29 cellular contexts compared by ENCODE assay signal in genomic region chr2:214876815-214877214, GRCh38.
"Had no signal": no experiment of that assay in that cellular context is flagged by ENCODE, and none has a peak within 500 bp of the region (broad histone marks: within the 10 kb centered on the region; RNA-seq: fewer than 3 reads in every experiment).

No MANE protein-coding gene starts in this region.

- H3K27me3 ChIP-seq: stomach, suprapubic skin, testis, thyroid gland, tibial artery, tibial nerve, transverse colon, upper lobe of left lung, upper lobe of right lung, uterus, vagina had no signal

- H3K27ac ChIP-seq: stomach, suprapubic skin, testis, thoracic aorta, thyroid gland, tibial artery, tibial nerve, transverse colon, upper lobe of left lung, upper lobe of right lung, uterus, vagina had no signal

- H3K4me1 ChIP-seq: stomach, suprapubic skin, testis, thyroid gland, tibial artery, tibial nerve, transverse colon, upper lobe of left lung, upper lobe of right lung, uterus, vagina had no signal

- H3K4me3 Mint-ChIP-seq: stimulated activated effector memory CD8-positive, alpha-beta T cell treated with anti-CD3 and anti-CD28 coated beads, Interleukin-12 subunit alpha, Interleukin-12 subunit beta, amount 100 ng/mL, for 72 hours; stimulated activated memory B cell treated with anti-CD40 and anti-IgM and Interleukin-4, amounts not matched to agents 10 μg/mL and 1 μg/mL and 100 μg/mL, for 72 hours; stimulated activated naive B cell treated with anti-CD40 and anti-IgM and Interleukin-4, amounts not matched to agents 10 μg/mL and 1 μg/mL and 100 μg/mL, for 72 hours; stimulated activated naive CD8-positive, alpha-beta T cell treated with anti-CD3 and anti-CD28 coated beads, Interleukin-15, amount 100 ng/mL, for 72 hours; stimulated activated naive CD8-positive, alpha-beta T cell treated with anti-CD3 and anti-CD28 coated beads, Interleukin-15, Interleukin-2, amounts not matched to agents 100 ng/mL and 50 ng/mL, for 24 hours; type B pancreatic cell had no signal

- ATAC-seq: stimulated activated effector memory CD8-positive, alpha-beta T cell treated with anti-CD3 and anti-CD28 coated beads, Interleukin-12 subunit alpha, Interleukin-12 subunit beta, amount 100 ng/mL, for 72 hours; stimulated activated memory B cell treated with anti-CD40 and anti-IgM and Interleukin-4, amounts not matched to agents 10 μg/mL and 1 μg/mL and 100 μg/mL, for 72 hours; stimulated activated naive B cell treated with anti-CD40 and anti-IgM and Interleukin-4, amounts not matched to agents 10 μg/mL and 1 μg/mL and 100 μg/mL, for 72 hours; stimulated activated naive CD8-positive, alpha-beta T cell treated with anti-CD3 and anti-CD28 coated beads, Interleukin-15, amount 100 ng/mL, for 72 hours; stimulated activated naive CD8-positive, alpha-beta T cell treated with anti-CD3 and anti-CD28 coated beads, Interleukin-15, Interleukin-2, amounts not matched to agents 100 U/mL and 50 U/mL, for 24 hours; upper lobe of right lung had no signal

- H3K4me1 Mint-ChIP-seq: stimulated activated effector memory CD8-positive, alpha-beta T cell treated with anti-CD3 and anti-CD28 coated beads, Interleukin-12 subunit alpha, Interleukin-12 subunit beta, amount 100 ng/mL, for 72 hours; stimulated activated memory B cell treated with anti-CD40 and anti-IgM and Interleukin-4, amounts not matched to agents 10 μg/mL and 1 μg/mL and 100 μg/mL, for 72 hours; stimulated activated naive CD8-positive, alpha-beta T cell treated with anti-CD3 and anti-CD28 coated beads, Interleukin-15, amount 100 ng/mL, for 72 hours had no signal

- DNase-seq: stimulated activated CD4-positive, alpha-beta T cell treated with anti-CD3 and anti-CD28 coated beads, Interleukin-2, amount 100 ng/mL, for 48 hours; stimulated activated CD4-positive, alpha-beta T cell treated with anti-CD3 and anti-CD28 coated beads, Interleukin-4, amount 100 ng/mL, for 1 hour; stimulated activated CD4-positive, alpha-beta T cell treated with anti-CD3 and anti-CD28 coated beads, Interleukin-4, amount 100 ng/mL, for 24 hours; stimulated activated CD4-positive, alpha-beta T cell treated with anti-CD3 and anti-CD28 coated beads, Interleukin-4, amount 100 ng/mL, for 4 hours; stimulated activated CD8-positive, alpha-beta memory T cell treated with anti-CD3 and anti-CD28 coated beads, Interleukin-4, amount 100 ng/mL, for 48 hours; stimulated activated naive B cell treated with anti-CD40 and anti-IgM and Interleukin-4, amounts not matched to agents 10 μg/mL and 1 μg/mL and 100 μg/mL, for 72 hours; stimulated activated naive CD4-positive, alpha-beta T cell; stimulated activated naive CD4-positive, alpha-beta T cell treated with Interleukin-2 at 50 U/mL for 16 hours; stimulated activated naive CD8-positive, alpha-beta T cell treated with anti-CD3 and anti-CD28 coated beads, Interleukin-15, amount 100 ng/mL, for 72 hours; stimulated activated naive CD8-positive, alpha-beta T cell treated with anti-CD3 and anti-CD28 coated beads, Interleukin-15, Interleukin-2, amounts not matched to agents 100 U/mL and 50 U/mL, for 24 hours; stomach; substantia nigra; testis; thyroid gland; tibial artery; transverse colon; trophoblast cell; upper lobe of left lung; upper lobe of right lung; uterus had no signal

- H3K27ac Mint-ChIP-seq: stimulated activated effector memory CD8-positive, alpha-beta T cell treated with anti-CD3 and anti-CD28 coated beads, Interleukin-12 subunit alpha, Interleukin-12 subunit beta, amount 100 ng/mL, for 72 hours; stimulated activated memory B cell treated with anti-CD40 and anti-IgM and Interleukin-4, amounts not matched to agents 10 μg/mL and 1 μg/mL and 100 μg/mL, for 72 hours; stimulated activated naive B cell treated with anti-CD40 and anti-IgM and Interleukin-4, amounts not matched to agents 10 μg/mL and 1 μg/mL and 100 μg/mL, for 72 hours; stimulated activated naive CD8-positive, alpha-beta T cell treated with anti-CD3 and anti-CD28 coated beads, Interleukin-15, amount 100 ng/mL, for 72 hours; stimulated activated naive CD8-positive, alpha-beta T cell treated with anti-CD3 and anti-CD28 coated beads, Interleukin-15, Interleukin-2, amounts not matched to agents 100 ng/mL and 50 ng/mL, for 24 hours; type B pancreatic cell had no signal

- H3K27me3 Mint-ChIP-seq: stimulated activated memory B cell treated with anti-CD40 and anti-IgM and Interleukin-4, amounts not matched to agents 10 μg/mL and 1 μg/mL and 100 μg/mL, for 72 hours; stimulated activated naive B cell treated with anti-CD40 and anti-IgM and Interleukin-4, amounts not matched to agents 10 μg/mL and 1 μg/mL and 100 μg/mL, for 72 hours; stimulated activated naive CD8-positive, alpha-beta T cell treated with anti-CD3 and anti-CD28 coated beads, Interleukin-15, amount 100 ng/mL, for 72 hours; type B pancreatic cell had no signal

- H3K36me3 ChIP-seq: stomach, suprapubic skin, thoracic aorta, thyroid gland, tibial artery, tibial nerve, transverse colon, upper lobe of left lung, upper lobe of right lung, uterus, vagina had no signal

- FAIRE-seq: urothelium cell line had no signal

- H3K9me3 Mint-ChIP-seq: stimulated activated effector memory CD8-positive, alpha-beta T cell treated with anti-CD3 and anti-CD28 coated beads, Interleukin-12 subunit alpha, Interleukin-12 subunit beta, amount 100 ng/mL, for 72 hours; stimulated activated memory B cell treated with anti-CD40 and anti-IgM and Interleukin-4, amounts not matched to agents 10 μg/mL and 1 μg/mL and 100 μg/mL, for 72 hours; stimulated activated naive CD8-positive, alpha-beta T cell treated with anti-CD3 and anti-CD28 coated beads, Interleukin-15, amount 100 ng/mL, for 72 hours; stimulated activated naive CD8-positive, alpha-beta T cell treated with anti-CD3 and anti-CD28 coated beads, Interleukin-15, Interleukin-2, amounts not matched to agents 100 ng/mL and 50 ng/mL, for 24 hours had no signal

- H3K4me3 ChIP-seq: stomach, suprapubic skin, testis, thoracic aorta, thyroid gland, tibial artery, tibial nerve, transverse colon, upper lobe of left lung, upper lobe of right lung, uterus, vagina had no signal

- H3K9me3 ChIP-seq: suprapubic skin, testis, thoracic aorta, thyroid gland, tibial artery, transverse colon, upper lobe of left lung, upper lobe of right lung, uterus, vagina had no signal

- H3K36me3 Mint-ChIP-seq: stimulated activated effector memory CD8-positive, alpha-beta T cell treated with anti-CD3 and anti-CD28 coated beads, Interleukin-12 subunit alpha, Interleukin-12 subunit beta, amount 100 ng/mL, for 72 hours; stimulated activated memory B cell treated with anti-CD40 and anti-IgM and Interleukin-4, amounts not matched to agents 10 μg/mL and 1 μg/mL and 100 μg/mL, for 72 hours; type B pancreatic cell had no signal
